21 cellular contexts compared by ENCODE assay signal in the genomic region with DNA sequence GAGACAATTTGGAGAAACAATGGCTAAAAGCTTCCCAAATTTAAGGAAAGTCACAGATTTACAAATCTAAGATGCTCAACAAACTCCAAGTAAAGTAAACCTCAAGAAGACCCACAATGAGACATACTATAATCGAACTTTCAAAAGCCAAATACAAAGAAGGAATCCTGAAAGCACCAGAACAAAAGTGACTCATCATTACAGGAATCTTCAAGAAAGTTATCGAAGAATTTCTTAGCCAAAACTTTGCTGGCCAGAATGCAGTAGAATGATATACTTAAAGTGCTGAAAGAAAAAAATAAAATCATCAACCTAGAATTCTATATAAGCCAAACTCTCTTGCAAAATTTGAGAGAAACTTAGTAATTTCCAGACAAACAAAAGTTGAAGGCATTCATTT.
DNase-seq lines count a peak whose midpoint lies in the region; ATAC-seq, FAIRE-seq and TF ChIP-seq lines count a peak whose summit lies in the region.
"Had no signal": no experiment of that assay in that cellular context is flagged by ENCODE, and none has a peak within 500 bp of the region (broad histone marks: within the 10 kb centered on the region; RNA-seq: fewer than 3 reads in every experiment).

No MANE protein-coding gene starts in this region.

- peak overlapping the region; percentile 4 for H3K4me2 ChIP-seq in astrocyte (ENCODE audit: low read length)
- H3K4me2 ChIP-seq: A549; BLaER1 treated with 17β-estradiol and CSF1 and Interleukin-3, amounts not matched to agents 10 nM and 100 nM had no signal

- DNase-seq in astrocyte (ENCODE audit: low read depth) (peak; percentile 61), choroid plexus epithelial cell (ENCODE audit: low read depth) (peak; percentile 34), fibroblast of pulmonary artery (ENCODE audit: low read depth) (peak; percentile 7), adrenal gland (no peak), substantia nigra (lab: John Stamatoyannopoulos, UW) (no peak)
- DNase-seq: Calu3; CD8-positive, alpha-beta T cell; DMS79 treated with DMSO at 0.1 percent for 48 hours; EL; GOT3; H7; HFFc6 had no signal

- H3K36me3 Mint-ChIP-seq in astrocyte (ENCODE audit: low read depth, unreplicated experiment): no peaks in the 10 kb centered on the region
- H3K36me3 Mint-ChIP-seq: CD8-positive, alpha-beta T cell had no signal

- peaks cover 7% of the 10 kb centered on the region for H3K9me3 Mint-ChIP-seq in astrocyte (ENCODE audit: unreplicated experiment)

- no peaks in the 10 kb centered on the region for H3K9me3 ChIP-seq in astrocyte (ENCODE audit: insufficient read depth, low read depth, low read length)
- H3K9me3 ChIP-seq in adrenal gland (replicated peaks in 1 of 3): peaks cover 0 to 5% (median 0%) of the 10 kb centered on the region in 3 donors
- H3K9me3 ChIP-seq: A549 had no signal

- H3K4me3 Mint-ChIP-seq in astrocyte (ENCODE audit: unreplicated experiment): no peak overlapping the region
- H3K4me3 Mint-ChIP-seq: B cell; CD8-positive, alpha-beta T cell; HFFc6 had no signal

- H3K79me2 ChIP-seq in ACC112 (ENCODE audit: control insufficient read depth, insufficient read depth, low read length, unreplicated experiment) (no peaks in the 10 kb centered on the region), astrocyte (ENCODE audit: insufficient read depth, low read length) (no peaks in the 10 kb centered on the region)

- ATAC-seq in HG03196 (IDR thresholded peaks at IDR 0.05; ENCODE audit: unreplicated experiment): no peak
- no peak for ATAC-seq in HG03097 (IDR thresholded peaks at IDR 0.05; ENCODE audit: low FRiP score, unreplicated experiment)
- ATAC-seq: A549; CD8-positive, alpha-beta T cell; GM12878; HCT116 had no signal

- FAIRE-seq in astrocyte (lab: Jason Lieb, UNC): peak; percentile 43
- FAIRE-seq: A549, GM12878 had no signal

- intact Hi-C loops in adrenal gland (cut with DNase I): no loop called here

- H3K4me1 ChIP-seq in ACC112 (ENCODE audit: control insufficient read depth, insufficient read depth, low read length, unreplicated experiment) (peaks cover 8% of the 10 kb centered on the region), astrocyte (ENCODE audit: insufficient read depth, low read length) (peaks cover 3% of the 10 kb centered on the region), adrenal gland (replicated peaks in 1 of 2) (no peaks in the 10 kb centered on the region)
- H3K4me1 ChIP-seq: A549 had no signal

- H3K9ac ChIP-seq in astrocyte (ENCODE audit: low read length): no peak overlapping the region
- H3K9ac ChIP-seq: BLaER1 treated with 17β-estradiol and CSF1 and Interleukin-3, amounts not matched to agents 10 nM and 100 nM had no signal

- WGBS in adrenal gland, 4 donors: 84 to 98% (median 86%) methylated on average over 2 of the region's 2 CpGs

- H3K27me3 Mint-ChIP-seq in astrocyte (ENCODE audit: low read depth, unreplicated experiment): no peaks in the 10 kb centered on the region
- H3K27me3 Mint-ChIP-seq: B cell had no signal

- H3K4me1 Mint-ChIP-seq in astrocyte (ENCODE audit: low read depth, unreplicated experiment): peaks cover 12% of the 10 kb centered on the region

- no peaks in the 10 kb centered on the region for H3K36me3 ChIP-seq in ACC112 (ENCODE audit: insufficient read depth, low read length)
- H3K36me3 ChIP-seq in astrocyte (ENCODE audit: insufficient read depth, low read length): no peaks in the 10 kb centered on the region
- H3K36me3 ChIP-seq in adrenal gland (replicated peaks in 1 of 2): no peaks in the 10 kb centered on the region
- H3K36me3 ChIP-seq: BLaER1 treated with 17β-estradiol and CSF1 and Interleukin-3, amounts not matched to agents 10 nM and 100 nM had no signal

- TF ChIP-seq CTCF in astrocyte (IDR thresholded peaks at IDR 0.05; ENCODE audit: insufficient read depth, low read depth, low read length) (no peak), choroid plexus epithelial cell (conservative IDR thresholded peaks at IDR 0.05; ENCODE audit: low read depth, low read length) (no peak), fibroblast of pulmonary artery (IDR thresholded peaks at IDR 0.05; ENCODE audit: low read length, missing control alignments) (no peak), adrenal gland (IDR thresholded peaks at IDR 0.05) (no peak)

- H4K20me1 ChIP-seq in astrocyte (ENCODE audit: insufficient read depth, low read length): no peaks in the 10 kb centered on the region
- H4K20me1 ChIP-seq: BLaER1 treated with 17β-estradiol and CSF1 and Interleukin-3, amounts not matched to agents 10 nM and 100 nM had no signal

- peak overlapping the region; percentile 23 for H2AFZ ChIP-seq in ACC112 (ENCODE audit: low read length, unreplicated experiment)
- H2AFZ ChIP-seq in astrocyte (ENCODE audit: low read depth, low read length): no peak overlapping the region

- no peak overlapping the region for H3K4me3 ChIP-seq in ACC112 (ENCODE audit: low read depth, low read length)
- no peak overlapping the region for H3K4me3 ChIP-seq in astrocyte (ENCODE audit: insufficient read depth, low read depth, low read length)
- no peak overlapping the region for H3K4me3 ChIP-seq in choroid plexus epithelial cell (ENCODE audit: low read depth, low read length)
- no peak overlapping the region for H3K4me3 ChIP-seq in fibroblast of pulmonary artery (replicated peaks; ENCODE audit: low read depth, low read length)
- no peak overlapping the region for H3K4me3 ChIP-seq in adrenal gland
- H3K4me3 ChIP-seq: A549; BLaER1 treated with 17β-estradiol and CSF1 and Interleukin-3, amounts not matched to agents 10 nM and 100 nM; GM12878 had no signal

- H3K27ac Mint-ChIP-seq in astrocyte (ENCODE audit: unreplicated experiment): no peak overlapping the region
- H3K27ac Mint-ChIP-seq: B cell; CD8-positive, alpha-beta T cell; HFFc6 had no signal

- H3K27ac ChIP-seq in ACC112 (ENCODE audit: low read depth, low read length) (no peak overlapping the region), astrocyte (ENCODE audit: low read depth, low read length) (no peak overlapping the region), adrenal gland (no peak overlapping the region), substantia nigra (ENCODE audit: low read depth, low read length, poor library complexity, severe bottlenecking) (no peak overlapping the region)
- H3K27ac ChIP-seq: 22Rv1; A549; BLaER1 treated with 17β-estradiol and CSF1 and Interleukin-3, amounts not matched to agents 10 nM and 100 nM had no signal

- no peaks in the 10 kb centered on the region for H3K27me3 ChIP-seq in ACC112 (ENCODE audit: insufficient read depth, low read length)
- H3K27me3 ChIP-seq in astrocyte (ENCODE audit: insufficient read depth, low read length): no peaks in the 10 kb centered on the region
- no peaks in the 10 kb centered on the region for H3K27me3 ChIP-seq in adrenal gland
- H3K27me3 ChIP-seq: BLaER1 treated with 17β-estradiol and CSF1 and Interleukin-3, amounts not matched to agents 10 nM and 100 nM had no signal

- TF ChIP-seq POLR2A in adrenal gland (IDR thresholded peaks at IDR 0.05): no peak

Comparison
In these comparisons a context has a peak if more than half of its experiments do, and no peak if none do; other contexts are left out.
1. DNase-seq: peak in astrocyte (single experiment), choroid plexus epithelial cell (single experiment) and fibroblast of pulmonary artery (single experiment); none in adrenal gland (0 of 7) and substantia nigra (0 of 49).